Comparison of ENCODE assay signal across 24 cellular contexts in genomic region chr6:52374247-52374646, GRCh38.
"Had no signal": no experiment of that assay in that cellular context is flagged by ENCODE, and none has a peak within 500 bp of the region (broad histone marks: within the 10 kb centered on the region; RNA-seq: fewer than 3 reads in every experiment).

No MANE protein-coding gene starts in this region.

- DNase-seq: activated CD4-positive, alpha-beta T cell treated with anti-CD3 and anti-CD28 coated beads, Interleukin-2, amount 10 ng/mL, durations not matched to agents 7 days and 5 days; activated CD4-positive, CD25-positive, alpha-beta regulatory T cell treated with anti-CD3 and anti-CD28 coated beads, Interleukin-2, amount 50 U/mL, for 72 hours; activated CD8-positive, alpha-beta memory T cell treated with anti-CD3 and anti-CD28 coated beads, Interleukin-2, amount 10 ng/mL, durations not matched to agents 7 days and 5 days; activated CD8-positive, alpha-beta T cell treated with anti-CD3 and anti-CD28 coated beads for 36 hours; activated gamma-delta T cell; activated T-cell treated with anti-CD3 and anti-CD28 coated beads for 4 hours; amniotic stem cell; cerebellar nuclear complex; cortex of kidney; effector CD4-positive, alpha-beta T cell; erythroblast; foreskin fibroblast; lower lobe of right lung; natural killer cell; sigmoid colon; stimulated activated CD4-positive, alpha-beta T cell treated with anti-CD3 and anti-CD28 coated beads, Interleukin-15, amount 100 ng/mL, for 24 hours; stimulated activated CD8-positive, alpha-beta memory T cell treated with anti-CD3 and anti-CD28 coated beads, Interleukin-4, amount 100 ng/mL, for 48 hours; stimulated activated naive B cell treated with anti-CD40 and anti-IgM and Interleukin-4, amounts not matched to agents 10 μg/mL and 1 μg/mL and 100 μg/mL, for 72 hours; thyroid gland; upper lobe of right lung had no signal

- H3K4me3 Mint-ChIP-seq: activated CD4-positive, alpha-beta T cell treated with anti-CD3 and anti-CD28 coated beads, Interleukin-2, amount 10 ng/mL, durations not matched to agents 7 days and 5 days; activated CD8-positive, alpha-beta memory T cell treated with anti-CD3 and anti-CD28 coated beads, Interleukin-2, amount 10 ng/mL, durations not matched to agents 7 days and 5 days; activated CD8-positive, alpha-beta T cell treated with anti-CD3 and anti-CD28 coated beads for 36 hours; activated T-helper 1 cell treated with anti-CD3 and anti-CD28 coated beads, Interleukin-12 subunit alpha, Interleukin-12 subunit beta, Interleukin-2, Interleukin-4 antibody, amounts not matched to agents 30 ng/mL and 10 ng/mL and 1 ng/mL, durations not matched to agents 14 hours and 24 hours and 36 hours; natural killer cell; stimulated activated naive B cell treated with anti-CD40 and anti-IgM and Interleukin-4, amounts not matched to agents 10 μg/mL and 1 μg/mL and 100 μg/mL, for 72 hours; T-helper 2 cell treated with Interferon-gamma antibody and Interleukin-4, amounts not matched to agents 5 μg/mL and 100 μg/mL, for 36 hours had no signal

- H3K27ac Mint-ChIP-seq: activated CD4-positive, alpha-beta T cell treated with anti-CD3 and anti-CD28 coated beads, Interleukin-2, amount 10 ng/mL, durations not matched to agents 7 days and 5 days; activated CD8-positive, alpha-beta memory T cell treated with anti-CD3 and anti-CD28 coated beads, Interleukin-2, amount 10 ng/mL, durations not matched to agents 7 days and 5 days; activated CD8-positive, alpha-beta T cell treated with anti-CD3 and anti-CD28 coated beads for 36 hours; activated naive CD4-positive, alpha-beta T cell treated with anti-CD3 and anti-CD28 coated beads, Interleukin-2, amount 50 U/mL, for 72 hours; activated T-helper 1 cell treated with anti-CD3 and anti-CD28 coated beads, Interleukin-12 subunit alpha, Interleukin-12 subunit beta, Interleukin-2, Interleukin-4 antibody, amounts not matched to agents 30 ng/mL and 10 ng/mL and 1 ng/mL, durations not matched to agents 14 hours and 24 hours and 36 hours; stimulated activated naive B cell treated with anti-CD40 and anti-IgM and Interleukin-4, amounts not matched to agents 10 μg/mL and 1 μg/mL and 100 μg/mL, for 72 hours; T-helper 2 cell treated with Interferon-gamma antibody and Interleukin-4, amounts not matched to agents 5 μg/mL and 100 μg/mL, for 36 hours had no signal

- H3K27me3 Mint-ChIP-seq: activated CD4-positive, alpha-beta T cell treated with anti-CD3 and anti-CD28 coated beads, Interleukin-2, amount 10 ng/mL, durations not matched to agents 7 days and 5 days; activated CD8-positive, alpha-beta memory T cell treated with anti-CD3 and anti-CD28 coated beads, Interleukin-2, amount 10 ng/mL, durations not matched to agents 7 days and 5 days; activated CD8-positive, alpha-beta T cell treated with anti-CD3 and anti-CD28 coated beads for 36 hours; stimulated activated naive B cell treated with anti-CD40 and anti-IgM and Interleukin-4, amounts not matched to agents 10 μg/mL and 1 μg/mL and 100 μg/mL, for 72 hours had no signal

- H3K27ac ChIP-seq: lower lobe of right lung, sigmoid colon, thyroid gland, upper lobe of right lung, VCaP had no signal

- ATAC-seq: activated CD8-positive, alpha-beta memory T cell treated with anti-CD3 and anti-CD28 coated beads, Interleukin-2, amount 10 ng/mL, durations not matched to agents 7 days and 5 days; activated CD8-positive, alpha-beta T cell treated with anti-CD3 and anti-CD28 coated beads for 36 hours; activated naive CD4-positive, alpha-beta T cell treated with anti-CD3 and anti-CD28 coated beads, Interleukin-2, amount 50 U/mL, for 72 hours; lower lobe of right lung; natural killer cell; stimulated activated naive B cell treated with anti-CD40 and anti-IgM and Interleukin-4, amounts not matched to agents 10 μg/mL and 1 μg/mL and 100 μg/mL, for 72 hours; upper lobe of right lung had no signal

- H3K9me3 ChIP-seq: lower lobe of right lung, sigmoid colon, thyroid gland, upper lobe of right lung had no signal
